Comparison of ENCODE assay signal across 1 cellular context in the genomic region with DNA sequence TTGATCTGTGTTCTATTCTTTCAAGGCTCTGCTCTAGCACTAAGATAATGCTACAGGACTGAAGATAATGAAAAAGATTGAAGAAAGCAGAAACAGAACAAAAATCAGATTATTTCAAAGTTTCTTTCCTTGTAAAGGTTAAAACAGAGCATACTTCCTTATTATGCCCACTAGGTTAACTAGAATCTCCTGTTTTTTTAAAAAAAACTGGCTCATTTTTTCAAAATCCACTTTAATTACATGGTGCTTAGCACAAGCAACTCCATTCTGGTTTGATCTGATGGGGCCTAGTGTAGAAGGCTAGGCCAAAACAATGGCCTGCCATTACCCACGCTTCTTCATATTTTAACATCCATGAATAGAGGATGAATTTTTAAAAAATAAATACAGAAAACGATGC.
TF ChIP-seq lines count a peak whose summit lies in the region.

No MANE protein-coding gene starts in this region.

TF ChIP-seq in GM23338, 12 proteins besides CTCF, POLR2A, EP300 and RAD21 (continued from another document):
- TF ChIP-seq ZNF462 (CRISPR knock-in tag; IDR thresholded peaks at IDR 0.05) (no peak), NANOG (IDR thresholded peaks at IDR 0.05; ENCODE audit: borderline replicate concordance) (no peak), STAT1 (IDR thresholded peaks at IDR 0.05; ENCODE audit: unreplicated experiment) (no peak), EZH2 (IDR thresholded peaks at IDR 0.05; ENCODE audit: low read depth, unreplicated experiment) (no peak), EZH2phosphoT487 (IDR thresholded peaks at IDR 0.05; ENCODE audit: unreplicated experiment) (no peak), CREB1 (CRISPR knock-in tag; IDR thresholded peaks at IDR 0.05; ENCODE audit: low read depth) (no peak)
